ENCODE assay signal across 16 cellular contexts in the genomic region with DNA sequence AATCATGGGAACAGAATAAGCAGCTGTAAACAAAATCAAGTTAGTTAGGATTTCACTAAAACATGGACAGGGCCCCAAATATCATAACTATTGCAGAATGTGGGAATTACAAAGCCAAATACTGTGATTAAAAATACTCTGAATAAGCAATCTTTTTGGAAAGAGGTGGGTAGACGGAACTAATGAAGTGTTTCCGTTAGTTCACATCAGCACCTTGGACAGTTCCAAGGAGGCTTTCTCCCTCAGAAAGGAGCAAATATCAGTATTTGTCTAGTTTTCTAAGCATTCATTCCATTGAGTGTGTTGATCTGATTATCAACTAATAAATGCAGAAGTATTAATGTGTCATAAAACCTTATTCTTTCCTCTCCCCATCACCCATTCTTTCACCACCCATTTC.
DNase-seq lines count a peak whose midpoint lies in the region; TF ChIP-seq lines count a peak whose summit lies in the region.
"Had no signal": no experiment of that assay in that cellular context is flagged by ENCODE, and none has a peak within 500 bp of the region (broad histone marks: within the 10 kb centered on the region; RNA-seq: fewer than 3 reads in every experiment).

No MANE protein-coding gene starts in this region.

- intact Hi-C loops in breast epithelium (cut with DNase I; ENCODE audit: low total_unique reads): no loop called here

- H4K8ac ChIP-seq in mesenchymal stem cell (ENCODE audit: low read length): no peak overlapping the region

- H3K9me3 ChIP-seq in HEK293 (ENCODE audit: control insufficient read depth, insufficient read depth, low read depth, low read length): no peaks in the 10 kb centered on the region
- H3K9me3 ChIP-seq in breast epithelium: no peaks in the 10 kb centered on the region
- no peaks in the 10 kb centered on the region for H3K9me3 ChIP-seq in mesenchymal stem cell (ENCODE audit: control insufficient read depth, low read length)
- H3K9me3 ChIP-seq: lower lobe of right lung, testis had no signal

- no peak overlapping the region for H2AFZ ChIP-seq in mesenchymal stem cell (ENCODE audit: low read depth, low read length)

- no peaks in the 10 kb centered on the region for H3K4me1 ChIP-seq in HEK293 (ENCODE audit: control insufficient read depth, insufficient read depth, low read length)
- H3K4me1 ChIP-seq in breast epithelium: no peaks in the 10 kb centered on the region
- no peaks in the 10 kb centered on the region for H3K4me1 ChIP-seq in mesenchymal stem cell (ENCODE audit: control insufficient read depth, insufficient read depth, low read depth, low read length)
- H3K4me1 ChIP-seq: lower lobe of right lung, testis had no signal

- H2BK15ac ChIP-seq in mesenchymal stem cell (ENCODE audit: low read depth, poor library complexity, severe bottlenecking): no peak overlapping the region

- no peak overlapping the region for H3K4me2 ChIP-seq in mesenchymal stem cell (ENCODE audit: low read length, poor library complexity, severe bottlenecking)

- TF ChIP-seq POLR2A in breast epithelium (IDR thresholded peaks at IDR 0.05): no peak

- H3K18ac ChIP-seq in mesenchymal stem cell (ENCODE audit: low read depth in 1 of 2, low read length in 2 of 2): no peak overlapping the region

- no peak overlapping the region for H3K4ac ChIP-seq in mesenchymal stem cell (ENCODE audit: low read depth in 1 of 2, low read length in 2 of 2)

- H2AK5ac ChIP-seq in mesenchymal stem cell (ENCODE audit: low read length, severe bottlenecking): no peak overlapping the region

- H4K91ac ChIP-seq in mesenchymal stem cell (ENCODE audit: low read length): no peak overlapping the region

- CTCF ChIA-PET in HEK293 (lab: Yijun Ruan, JAX): no interaction called here

- no peaks in the 10 kb centered on the region for H3K79me1 ChIP-seq in mesenchymal stem cell (replicated peaks; ENCODE audit: low read length, poor library complexity, severe bottlenecking)

- H3K14ac ChIP-seq in mesenchymal stem cell (ENCODE audit: low read length in 2 of 2): no peak overlapping the region

- no peak for TF ChIP-seq CTCF in HEK293 (tag by site-specific recombination; IDR thresholded peaks at IDR 0.05)
- TF ChIP-seq CTCF in breast epithelium (IDR thresholded peaks at IDR 0.05): no peak

- no peak overlapping the region for H3K23ac ChIP-seq in mesenchymal stem cell (ENCODE audit: low read length in 2 of 2)

- H3K4me3 ChIP-seq in HEK293 (ENCODE audit: low read depth, low read length) (no peak overlapping the region), breast epithelium (no peak overlapping the region), mesenchymal stem cell (ENCODE audit: insufficient read depth in 1 of 2, low read depth in 1 of 2, low read length in 2 of 2) (no peak overlapping the region)
- H3K4me3 ChIP-seq: lower lobe of right lung, testis had no signal

- H3K36me3 ChIP-seq in HEK293 (ENCODE audit: control insufficient read depth in 2 of 2, insufficient read depth in 1 of 2, low read length in 2 of 2) (no peaks in the 10 kb centered on the region), breast epithelium (no peaks in the 10 kb centered on the region), mesenchymal stem cell (ENCODE audit: control insufficient read depth in 1 of 2, insufficient read depth in 2 of 2, low read depth in 1 of 2, low read length in 2 of 2) (no peaks in the 10 kb centered on the region)
- H3K36me3 ChIP-seq: lower lobe of right lung had no signal

- H3K27ac ChIP-seq in HEK293 (ENCODE audit: extremely low read depth, low read depth, low read length) (no peak overlapping the region), breast epithelium (no peak overlapping the region), mesenchymal stem cell (ENCODE audit: low read length, poor library complexity, severe bottlenecking) (no peak overlapping the region)
- H3K27ac ChIP-seq: lower lobe of right lung, testis had no signal

- DNase-seq in ACHN (peak; percentile 39), fibroblast of peridontal ligament (ENCODE audit: extremely low read depth) (peak; percentile 1), SKM-1 treated with dmso at 0.1 percent for 144 hours (lab: John Stamatoyannopoulos, UW; ENCODE audit: unreplicated experiment) (no peak), superior temporal gyrus (ENCODE audit: extremely low spot score) (no peak), breast epithelium (ENCODE audit: low spot score in 2 of 2) (no peak), mesenchymal stem cell (no peak)
- DNase-seq: activated B cell treated with CpG ODN at 0.5 μM for 24 hours, H9, lower lobe of right lung, natural killer cell, NCI-H1092 treated with DMSO at 0.1 percent for 48 hours, NCI-H2171, retina, testis had no signal

- no peak overlapping the region for H3K9ac ChIP-seq in mesenchymal stem cell (ENCODE audit: low read length)

- no peak overlapping the region for H2BK120ac ChIP-seq in mesenchymal stem cell (ENCODE audit: low read depth, low read length)

- no peak overlapping the region for H2BK12ac ChIP-seq in mesenchymal stem cell (ENCODE audit: low read length in 2 of 2)

- H3K27me3 ChIP-seq in breast epithelium (no peaks in the 10 kb centered on the region), mesenchymal stem cell (ENCODE audit: control insufficient read depth in 1 of 2, insufficient read depth in 1 of 2, low read length in 2 of 2) (no peaks in the 10 kb centered on the region)
- H3K27me3 ChIP-seq: testis had no signal

- no peak overlapping the region for H2BK5ac ChIP-seq in mesenchymal stem cell (ENCODE audit: low read depth, low read length, poor library complexity, severe bottlenecking)

- in situ Hi-C loops in ACHN (cut with HindIII; ENCODE audit: low pct_ligation_motif_present, low pct_unique_long_range_greater_than_20kb, low sequenced_read_pairs): no loop called here

- WGBS in mesenchymal stem cell: 36% methylated on average over 2 of the region's 2 CpGs

- POLR2A ChIA-PET in HEK293 (lab: Yijun Ruan, JAX): no interaction called here

TF ChIP-seq in HEK293, 187 proteins besides CTCF, POLR2A, EP300 and RAD21:
- TF ChIP-seq ZNF658 (tag by site-specific recombination; IDR thresholded peaks at IDR 0.05): no peak
- peak; percentile 95 for TF ChIP-seq REST (tag by site-specific recombination; IDR thresholded peaks at IDR 0.05)

TF ChIP-seq in PFSK-1, 5 proteins besides CTCF, POLR2A, EP300 and RAD21:
- TF ChIP-seq FOXP2 (optimal IDR thresholded peaks at IDR 0.05; ENCODE audit: borderline replicate concordance, extremely low read depth, extremely low read length, insufficient read depth) (no peak), REST (IDR thresholded peaks at IDR 0.05; ENCODE audit: insufficient read depth in 1 of 2, low read depth in 2 of 2, low read length in 2 of 2) (peak; percentile 86 to 96)

Comparison
In these comparisons a context has a peak if more than half of its experiments do, and no peak if none do; other contexts are left out.
1. DNase-seq: peak in ACHN (single experiment) and fibroblast of peridontal ligament (single experiment); none in SKM-1 treated with dmso at 0.1 percent for 144 hours (single experiment), superior temporal gyrus (single experiment), breast epithelium (0 of 2) and mesenchymal stem cell (single experiment).